11 cellular contexts compared by ENCODE assay signal in genomic region chr16:79595916-79596450, GRCh38. TPM values are rescaled to one million over a fixed set of nuclear protein-coding genes. Genes with fewer than 3 reads are reported as not detected.
DNase-seq lines count a peak whose midpoint lies in the region; ATAC-seq, FAIRE-seq and TF ChIP-seq lines count a peak whose summit lies in the region.
"Had no signal": no experiment of that assay in that cellular context is flagged by ENCODE, and none has a peak within 500 bp of the region (broad histone marks: within the 10 kb centered on the region; RNA-seq: fewer than 3 reads in every experiment).

No MANE protein-coding gene starts in this region.

- no peaks in the 10 kb centered on the region for H3K9me3 Mint-ChIP-seq in neural crest cell

- H3K4me1 ChIP-seq in right cardiac atrium (ENCODE audit: control insufficient read depth, insufficient read depth, low read length) (no peaks in the 10 kb centered on the region), vagina (peaks cover 35% of the 10 kb centered on the region), pancreas (no peaks in the 10 kb centered on the region)

- H3K4me1 Mint-ChIP-seq in neural crest cell: peaks cover 61% of the 10 kb centered on the region

- ATAC-seq in right cardiac atrium (no peak), pancreas (no peak), omental fat pad (ENCODE audit: low FRiP score) (no peak), left lobe of liver (no peak)
- ATAC-seq: HCT116 had no signal

- TF ChIP-seq CTCF in epithelial cell of esophagus (IDR thresholded peaks at IDR 0.05; ENCODE audit: insufficient read depth, low read depth, low read length, missing control alignments): no peak
- TF ChIP-seq CTCF in neural crest cell (conservative IDR thresholded peaks at IDR 0.05): no peak
- no peak for TF ChIP-seq CTCF in vagina (IDR thresholded peaks at IDR 0.05)
- TF ChIP-seq CTCF in pancreas (IDR thresholded peaks at IDR 0.05): no peak
- TF ChIP-seq CTCF in omental fat pad (IDR thresholded peaks at IDR 0.05): no peak

- no peak for TF ChIP-seq POLR2A in vagina (IDR thresholded peaks at IDR 0.05)

- H3K27me3 ChIP-seq in right cardiac atrium (ENCODE audit: control insufficient read depth, insufficient read depth) (no peaks in the 10 kb centered on the region), vagina (no peaks in the 10 kb centered on the region), pancreas (no peaks in the 10 kb centered on the region)

- peak overlapping the region; percentile 74 for H3K4me3 Mint-ChIP-seq in neural crest cell

- H3K9me3 ChIP-seq in right cardiac atrium (ENCODE audit: control insufficient read depth, low read length): no peaks in the 10 kb centered on the region
- no peaks in the 10 kb centered on the region for H3K9me3 ChIP-seq in vagina
- H3K9me3 ChIP-seq in pancreas: no peaks in the 10 kb centered on the region

- H3K4me3 ChIP-seq in right cardiac atrium (ENCODE audit: low read length) (peak overlapping the region; percentile 75), epithelial cell of esophagus (ENCODE audit: low read length) (peak overlapping the region; percentile 93), vagina (peak overlapping the region; percentile 83 to 91), pancreas (peak overlapping the region in 1 of 4 donors; percentile 15)

- H3K27ac ChIP-seq in right cardiac atrium (ENCODE audit: low read length): peak overlapping the region; percentile 32
- peak overlapping the region; percentile 95 for H3K27ac ChIP-seq in vagina
- H3K27ac ChIP-seq in pancreas: peak overlapping the region in 1 of 4 donors; percentile 28

- intact Hi-C loops in right cardiac atrium (cut with DNase I) (no loop called here), cardiac septum (cut with DNase I) (no loop called here), vagina (cut with DNase I) (loop anchor here (10.0 kb wide), 1 partner anchor 911 kb away; no protein-coding TSS in a partner anchor), pancreas (cut with DNase I) (no loop called here)

- H3K36me3 ChIP-seq in vagina (no peaks in the 10 kb centered on the region), pancreas (no peaks in the 10 kb centered on the region)

- WGBS in right cardiac atrium: 56% methylated on average over 7 of the region's 7 CpGs
- 77 to 79% methylated on average over 7 of the region's 7 CpGs for WGBS in pancreas, 2 donors

- DNase-seq in right cardiac atrium: no peak
- DNase-seq in cardiac septum (ENCODE audit: low spot score): no peak
- no peak for DNase-seq in epithelial cell of esophagus (ENCODE audit: low read depth)
- DNase-seq in neural crest cell (ENCODE audit: low read depth, low spot score): no peak
- no peak for DNase-seq in vagina (ENCODE audit: extremely low spot score in 2 of 2)
- no peak for DNase-seq in pancreas
- no peak for DNase-seq in omental fat pad (ENCODE audit: low spot score)
- DNase-seq in left lobe of liver (ENCODE audit: low spot score): no peak
- DNase-seq: Calu3, NCI-H82 had no signal

- FAIRE-seq in pancreas (lab: Jason Lieb, UNC): no peak

- H3K36me3 Mint-ChIP-seq in neural crest cell (ENCODE audit: low read depth): no peaks in the 10 kb centered on the region

- no peak overlapping the region for H3K27ac Mint-ChIP-seq in neural crest cell (ENCODE audit: unreplicated experiment)

- peaks cover 25% of the 10 kb centered on the region for H3K27me3 Mint-ChIP-seq in neural crest cell (ENCODE audit: low read depth)

RNA-seq across cellular contexts. Expression of gene MAF, which starts 4.6 kb away (rescaled TPM):
- total RNA-seq in right cardiac atrium (10 to 100 TPM; 17.1 to 26.6 (median 18.8) TPM), cardiac septum (8.9 TPM), neural crest cell (4.1 TPM in 2 replicates), vagina (52.5 TPM), pancreas (10 to 100 TPM in 3 of 6 donors, 1 to 10 TPM in 3; 1.6 to 17.0 (median 6.7) TPM), omental fat pad (10 to 100 TPM; 49.8 to 83.6 (median 67.8) TPM), left lobe of liver (44.0 TPM)
- polyA plus RNA-seq in right cardiac atrium (4.3 TPM), pancreas (1 to 10 TPM; 2.5 to 3.0 TPM)
